ENCODE assay signal across 9 cellular contexts in the genomic region with DNA sequence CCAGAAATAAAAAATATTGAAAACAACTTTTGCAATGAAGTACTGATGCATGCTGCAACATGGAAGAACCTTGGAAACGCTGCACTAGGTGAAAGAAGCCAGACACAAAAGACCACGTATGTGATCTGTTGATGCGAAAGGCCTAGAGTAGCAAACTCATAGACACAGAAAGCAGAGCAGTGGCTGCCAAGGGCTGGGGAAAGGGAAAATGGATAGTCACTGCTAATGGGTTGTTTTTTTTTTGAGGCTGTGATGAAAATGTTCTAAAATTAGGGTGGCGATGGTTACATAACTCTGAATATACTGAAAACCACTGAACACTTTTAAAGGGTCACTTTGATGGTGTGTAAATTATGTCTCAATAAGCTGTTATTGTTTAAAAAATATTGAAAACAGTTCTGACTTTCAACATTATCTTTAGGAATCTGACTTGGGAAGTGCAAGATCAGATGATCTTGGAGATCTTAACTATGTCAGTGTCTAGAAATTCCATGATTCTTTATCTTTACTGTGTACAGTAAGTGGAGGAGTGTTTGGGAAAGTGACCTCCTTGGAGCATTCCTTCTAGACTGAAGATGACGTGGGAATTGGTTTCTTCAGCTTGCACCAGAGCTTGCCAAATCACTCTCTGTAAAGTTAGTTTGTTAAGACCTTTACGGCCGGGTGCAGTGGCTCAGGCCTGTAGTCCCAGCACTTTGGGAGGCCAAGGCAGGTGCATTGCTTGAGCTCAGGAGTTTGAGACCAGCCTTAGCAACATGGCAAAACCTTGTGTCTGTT. TPM values are rescaled to one million over a fixed set of nuclear protein-coding genes. Genes with fewer than 3 reads are reported as not detected.
DNase-seq lines count a peak whose midpoint lies in the region; ATAC-seq and TF ChIP-seq lines count a peak whose summit lies in the region.
"Had no signal": no experiment of that assay in that cellular context is flagged by ENCODE, and none has a peak within 500 bp of the region (broad histone marks: within the 10 kb centered on the region; RNA-seq: fewer than 3 reads in every experiment).

No MANE protein-coding gene starts in this region.

- H3K4me3 ChIP-seq in ascending aorta (peak overlapping the region in 1 of 2 donors; percentile 2), suprapubic skin (no peak overlapping the region)

- H3K36me3 ChIP-seq in ascending aorta (peaks cover 0 to 4% of the 10 kb centered on the region in 2 donors), suprapubic skin (peaks cover 4% of the 10 kb centered on the region)

- no peak for TF ChIP-seq POLR2A in suprapubic skin (IDR thresholded peaks at IDR 0.05)

- TF ChIP-seq CTCF in ascending aorta (IDR thresholded peaks at IDR 0.05): no peak
- TF ChIP-seq CTCF in suprapubic skin (IDR thresholded peaks at IDR 0.05): no peak

- peak; percentile 80 for DNase-seq in HCEC 1CT
- peak in 1 of 2 donors; percentile 77 for DNase-seq in ascending aorta (ENCODE audit: low spot score in 2 of 2)
- peak; percentile 91 for DNase-seq in kidney glomerular epithelial cell (lab: John Stamatoyannopoulos, UW)
- DNase-seq in suprapubic skin (ENCODE audit: low spot score in 2 of 2): peak in 1 of 2 donors; percentile 67
- DNase-seq in NCI-H748 treated with DMSO at 0.1 percent for 48 hours (lab: John Stamatoyannopoulos, UW): no peak
- DNase-seq in islet precursor cell: no peak
- DNase-seq in GDM1 (lab: John Stamatoyannopoulos, UW): no peak
- DNase-seq: endodermal cell had no signal

- intact Hi-C loops in ascending aorta (cut with DNase I): loop anchor here (1.0 kb wide), 1 partner anchor 13 kb away; a partner anchor contains a TSS

- H3K4me1 ChIP-seq in ascending aorta (peaks cover 12 to 42% of the 10 kb centered on the region in 2 donors), suprapubic skin (peaks cover 77% of the 10 kb centered on the region)

- H3K27ac ChIP-seq in ascending aorta: peak overlapping the region; percentile 66 to 67
- H3K27ac ChIP-seq in suprapubic skin: peak overlapping the region; percentile 14

- WGBS in suprapubic skin: 45% methylated on average over 7 of the region's 7 CpGs

- TF ChIP-seq EP300 in suprapubic skin (IDR thresholded peaks at IDR 0.05): no peak

- H3K27me3 ChIP-seq in ascending aorta (no peaks in the 10 kb centered on the region), suprapubic skin (no peaks in the 10 kb centered on the region)

- no peak for ATAC-seq in HG02571 (IDR thresholded peaks at IDR 0.05; ENCODE audit: unreplicated experiment)

- H3K9me3 ChIP-seq in ascending aorta (no peaks in the 10 kb centered on the region), suprapubic skin (no peaks in the 10 kb centered on the region)

RNA-seq across cellular contexts. Expression of a gene that starts 12.4 kb away (rescaled TPM):
- 62.3 TPM for total RNA-seq in ascending aorta
- total RNA-seq in suprapubic skin: 10 to 100 TPM; 25.2 to 91.4 (median 35.4) TPM

Comparison
In these comparisons a context has a peak if more than half of its experiments do, and no peak if none do; other contexts are left out.
1. DNase-seq: peak in HCEC 1CT (single experiment) and kidney glomerular epithelial cell (single experiment); none in NCI-H748 treated with DMSO at 0.1 percent for 48 hours (single experiment), islet precursor cell (single experiment) and GDM1 (single experiment).